In the genomic region with DNA sequence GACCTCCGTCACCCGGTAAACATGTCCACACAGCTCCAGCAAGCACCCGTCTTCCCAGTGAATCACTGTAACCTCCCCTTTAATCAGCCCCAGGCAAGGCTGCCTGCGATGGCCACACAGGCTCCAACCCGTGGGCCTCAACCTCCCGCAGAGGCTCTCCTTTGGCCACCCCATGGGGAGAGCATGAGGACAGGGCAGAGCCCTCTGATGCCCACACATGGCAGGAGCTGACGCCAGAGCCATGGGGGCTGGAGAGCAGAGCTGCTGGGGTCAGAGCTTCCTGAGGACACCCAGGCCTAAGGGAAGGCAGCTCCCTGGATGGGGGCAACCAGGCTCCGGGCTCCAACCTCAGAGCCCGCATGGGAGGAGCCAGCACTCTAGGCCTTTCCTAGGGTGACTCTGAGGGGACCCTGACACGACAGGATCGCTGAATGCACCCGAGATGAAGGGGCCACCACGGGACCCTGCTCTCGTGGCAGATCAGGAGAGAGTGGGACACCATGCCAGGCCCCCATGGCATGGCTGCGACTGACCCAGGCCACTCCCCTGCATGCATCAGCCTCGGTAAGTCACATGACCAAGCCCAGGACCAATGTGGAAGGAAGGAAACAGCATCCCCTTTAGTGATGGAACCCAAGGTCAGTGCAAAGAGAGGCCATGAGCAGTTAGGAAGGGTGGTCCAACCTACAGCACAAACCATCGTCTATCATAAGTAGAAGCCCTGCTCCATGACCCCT, we compare ENCODE assay signal across 23 cellular contexts. TPM values are rescaled to one million over a fixed set of nuclear protein-coding genes. Genes with fewer than 3 reads are reported as not detected.
DNase-seq lines count a peak whose midpoint lies in the region; ATAC-seq and TF ChIP-seq lines count a peak whose summit lies in the region.
"Had no signal": no experiment of that assay in that cellular context is flagged by ENCODE, and none has a peak within 500 bp of the region (broad histone marks: within the 10 kb centered on the region; RNA-seq: fewer than 3 reads in every experiment).

No MANE protein-coding gene starts in this region.

- CTCF ChIA-PET in HEK293T (lab: Yijun Ruan, JAX), result no interaction called here

- H3K27ac ChIP-seq in stomach (peak overlapping the region in 3 of 5 donors; percentile 55 to 80 (median 66)), substantia nigra (ENCODE audit: low read depth, low read length, poor library complexity, severe bottlenecking) (no peak overlapping the region)
- H3K27ac ChIP-seq: C4-2B, heart left ventricle, tibial artery had no signal

- TF ChIP-seq EP300 in stomach (IDR thresholded peaks at IDR 0.05), result no peak

- H3K9me3 ChIP-seq in stomach, result no peaks in the 10 kb centered on the region
- H3K9me3 ChIP-seq: heart left ventricle, tibial artery had no signal

- peaks cover 0 to 12% (median 8%) of the 10 kb centered on the region in 4 donors for H3K4me1 ChIP-seq in stomach
- H3K4me1 ChIP-seq: heart left ventricle, tibial artery had no signal

- peaks cover 0 to 49% (median 0%) of the 10 kb centered on the region in 3 donors for H3K27me3 ChIP-seq in stomach

- TF ChIP-seq POLR2A in stomach (IDR thresholded peaks at IDR 0.05), result no peak

- H3K36me3 ChIP-seq in stomach, result no peaks in the 10 kb centered on the region
- H3K36me3 ChIP-seq: heart left ventricle, tibial artery had no signal

- 72 to 78% (median 74%) methylated on average over 11 to 17 of the region's 17 CpGs for WGBS in stomach, 5 donors

- POLR2A ChIA-PET in HEK293T (lab: Yijun Ruan, JAX), result no interaction called here

- H3K4me3 ChIP-seq in stomach, result no peak overlapping the region
- H3K4me3 ChIP-seq: heart left ventricle, tibial artery had no signal

- intact Hi-C loops in stomach (cut with DNase I; ENCODE audit: low total_unique reads), result no loop called here

- DNase-seq in activated effector memory CD4-positive, alpha-beta T cell treated with anti-CD3 and anti-CD28 coated beads, Interleukin-2, amount 50 U/mL, for 16 hours, result peak; percentile 44
- no peak for DNase-seq in activated effector memory CD4-positive, alpha-beta T cell treated with Interleukin-2 at 50 U/mL for 16 hours
- DNase-seq in activated CD8-positive, alpha-beta memory T cell treated with anti-CD3 and anti-CD28 coated beads, Interleukin-2, amount 50 U/mL, for 4 hours, result peak; percentile 8
- peak; percentile 1 for DNase-seq in kidney tubule cell (ENCODE audit: low spot score)
- DNase-seq in stomach, result peak; percentile 21
- DNase-seq in substantia nigra (lab: John Stamatoyannopoulos, UW), result no peak
- no peak for DNase-seq in HEK293T (ENCODE audit: extremely low spot score)
- DNase-seq: activated CD8-positive, alpha-beta T cell treated with anti-CD3 and anti-CD28 coated beads for 36 hours; caudate nucleus; effector CD8-positive, alpha-beta T cell; immature natural killer cell; MM.1S; NCI-H2029; NCI-H510A; stimulated activated CD4-positive, alpha-beta T cell treated with anti-CD3 and anti-CD28 coated beads, Interleukin-15, amount 100 ng/mL, for 24 hours had no signal

- no peak for TF ChIP-seq CTCF in stomach (IDR thresholded peaks at IDR 0.05)

- no peak for ATAC-seq in HG02798 (IDR thresholded peaks at IDR 0.05; ENCODE audit: poor library complexity, unreplicated experiment)
- ATAC-seq: activated CD8-positive, alpha-beta T cell treated with anti-CD3 and anti-CD28 coated beads for 36 hours; heart left ventricle; naive thymus-derived CD4-positive, alpha-beta T cell; stimulated activated memory B cell treated with anti-CD40 and anti-IgM and Interleukin-4, amounts not matched to agents 10 μg/mL and 1 μg/mL and 100 μg/mL, for 72 hours had no signal

TF ChIP-seq in HEK293T, 16 proteins besides CTCF, POLR2A, EP300 and RAD21:
- TF ChIP-seq FOXK2 (IDR thresholded peaks at IDR 0.05) (no peak), SUZ12 (IDR thresholded peaks at IDR 0.05) (no peak)

RNA-seq across cellular contexts. Expression of a gene that starts 9.0 kb away (rescaled TPM):
- 100 to 1,000 TPM in 2 of 5 donors, 10 to 100 TPM in 1, 1 to 10 TPM in 1, under 1 TPM in 1; 0.72 to 118 (median 22.9) TPM for total RNA-seq in stomach
- polyA plus RNA-seq in stomach, result 10 to 100 TPM in 2 of 3 donors, 1 to 10 TPM in 1; 4.4 to 27.6 (median 18.2) TPM
- total RNA-seq: activated CD8-positive, alpha-beta T cell treated with anti-CD3 and anti-CD28 coated beads for 36 hours; lung microvascular endothelial cell; naive thymus-derived CD4-positive, alpha-beta T cell; renal cortical epithelial cell had no signal
- polyA plus RNA-seq: immature natural killer cell; naive thymus-derived CD4-positive, alpha-beta T cell had no signal

RNA-seq across cellular contexts. Expression of a gene that starts 11.3 kb away (rescaled TPM):
- 1 to 10 TPM in 1 of 5 donors, not detected in 4; 1.3 TPM for total RNA-seq in stomach
- polyA plus RNA-seq in stomach, result 1 to 10 TPM in 1 of 3 donors, not detected in 2; 6.2 TPM
- total RNA-seq: activated CD8-positive, alpha-beta T cell treated with anti-CD3 and anti-CD28 coated beads for 36 hours; naive thymus-derived CD4-positive, alpha-beta T cell; renal cortical epithelial cell had no signal
- polyA plus RNA-seq: immature natural killer cell; naive thymus-derived CD4-positive, alpha-beta T cell had no signal

RNA-seq across cellular contexts. Expression of a gene that starts 55.9 kb away (rescaled TPM):
- 10 to 100 TPM in 2 of 5 donors, 1 to 10 TPM in 1, not detected in 2; 5.5 to 16.2 (median 14.7) TPM for total RNA-seq in stomach
- polyA plus RNA-seq in stomach, result 10 to 100 TPM in 1 of 3 donors, 1 to 10 TPM in 2; 1.7 to 29.6 (median 7.8) TPM
- total RNA-seq: activated CD8-positive, alpha-beta T cell treated with anti-CD3 and anti-CD28 coated beads for 36 hours; lung microvascular endothelial cell; renal cortical epithelial cell had no signal
- polyA plus RNA-seq: immature natural killer cell; naive thymus-derived CD4-positive, alpha-beta T cell had no signal

Comparison
In these comparisons a context has a peak if more than half of its experiments do, and no peak if none do; other contexts are left out.
1. DNase-seq: peak in activated effector memory CD4-positive, alpha-beta T cell treated with anti-CD3 and anti-CD28 coated beads, Interleukin-2, amount 50 U/mL, for 16 hours (single experiment), activated CD8-positive, alpha-beta memory T cell treated with anti-CD3 and anti-CD28 coated beads, Interleukin-2, amount 50 U/mL, for 4 hours (single experiment), kidney tubule cell (single experiment) and stomach (single experiment); none in activated effector memory CD4-positive, alpha-beta T cell treated with Interleukin-2 at 50 U/mL for 16 hours (single experiment), substantia nigra (0 of 49) and HEK293T (single experiment).